In genomic region chr6:92701425-92702096, GRCh38 we compare ENCODE assay signal across 22 cellular contexts.
"Had no signal": no experiment of that assay in that cellular context is flagged by ENCODE, and none has a peak within 500 bp of the region (broad histone marks: within the 10 kb centered on the region; RNA-seq: fewer than 3 reads in every experiment).

No MANE protein-coding gene starts in this region.

- H3K27ac Mint-ChIP-seq: activated B cell treated with CpG ODN at 0.5 μM for 24 hours; activated CD4-positive, alpha-beta T cell treated with anti-CD3 and anti-CD28 coated beads for 36 hours; activated naive CD8-positive, alpha-beta T cell; activated T-cell treated with anti-CD3 and anti-CD28 coated beads, Interleukin-2, amount 50 U/mL, for 24 hours; activated T-helper 17 cell treated with anti-CD3 and anti-CD28 coated beads, Interleukin-2, amount 50 U/mL, for 72 hours; naive thymus-derived CD8-positive, alpha-beta T cell; progenitor cell of endocrine pancreas; T-helper 1 cell treated with Interleukin-12 subunit alpha and Interleukin-12 subunit beta and Interleukin-4 antibody, amounts not matched to agents 30 μg/mL and 1 μg/mL, for 36 hours had no signal

- H3K9me3 ChIP-seq: gastroesophageal sphincter, heart right ventricle, transverse colon, vagina had no signal

- H3K36me3 Mint-ChIP-seq: activated naive CD8-positive, alpha-beta T cell; naive thymus-derived CD8-positive, alpha-beta T cell had no signal

- H3K27me3 Mint-ChIP-seq: activated B cell treated with CpG ODN at 0.5 μM for 24 hours; activated CD4-positive, alpha-beta T cell treated with anti-CD3 and anti-CD28 coated beads for 36 hours; activated naive CD8-positive, alpha-beta T cell; activated T-cell treated with anti-CD3 and anti-CD28 coated beads, Interleukin-2, amount 50 U/mL, for 24 hours; activated T-helper 17 cell treated with anti-CD3 and anti-CD28 coated beads, Interleukin-2, amount 50 U/mL, for 72 hours; naive thymus-derived CD8-positive, alpha-beta T cell; progenitor cell of endocrine pancreas had no signal

- H3K27me3 ChIP-seq: gastroesophageal sphincter, heart right ventricle, transverse colon, vagina had no signal

- FAIRE-seq: keratinocyte had no signal

- H3K27ac ChIP-seq: epithelial cell of prostate, gastroesophageal sphincter, heart right ventricle, transverse colon, vagina had no signal

- H3K4me3 Mint-ChIP-seq: activated B cell treated with CpG ODN at 0.5 μM for 24 hours; activated CD4-positive, alpha-beta T cell treated with anti-CD3 and anti-CD28 coated beads for 36 hours; activated naive CD8-positive, alpha-beta T cell; activated T-cell treated with anti-CD3 and anti-CD28 coated beads, Interleukin-2, amount 50 U/mL, for 24 hours; activated T-helper 17 cell treated with anti-CD3 and anti-CD28 coated beads, Interleukin-2, amount 50 U/mL, for 72 hours; naive thymus-derived CD8-positive, alpha-beta T cell; T-helper 1 cell treated with Interleukin-12 subunit alpha and Interleukin-12 subunit beta and Interleukin-4 antibody, amounts not matched to agents 30 μg/mL and 1 μg/mL, for 36 hours had no signal

- H3K4me3 ChIP-seq: gastroesophageal sphincter, heart right ventricle, transverse colon, vagina had no signal

- H3K4me1 Mint-ChIP-seq: activated B cell treated with CpG ODN at 0.5 μM for 24 hours; activated CD4-positive, alpha-beta T cell treated with anti-CD3 and anti-CD28 coated beads for 36 hours; activated T-helper 17 cell treated with anti-CD3 and anti-CD28 coated beads, Interleukin-2, amount 50 U/mL, for 72 hours; naive thymus-derived CD8-positive, alpha-beta T cell had no signal

- H3K4me1 ChIP-seq: gastroesophageal sphincter, heart right ventricle, transverse colon, vagina had no signal

- DNase-seq: activated B cell treated with CpG ODN at 0.5 μM for 24 hours; activated CD4-positive, alpha-beta T cell treated with anti-CD3 and anti-CD28 coated beads for 36 hours; activated CD4-positive, alpha-beta T cell treated with anti-CD3 and anti-CD28 coated beads, Interleukin-2, amount 50 U/mL, for 4 hours; activated CD8-positive, alpha-beta memory T cell treated with anti-CD3 and anti-CD28 coated beads for 24 hours; activated CD8-positive, alpha-beta memory T cell treated with anti-CD3 and anti-CD28 coated beads, Interleukin-2, amount 50 U/mL, for 4 hours; activated naive CD4-positive, alpha-beta T cell; activated T-cell treated with anti-CD3 and anti-CD28 coated beads, Interleukin-2, amount 50 U/mL, for 24 hours; amniotic stem cell; cortex of kidney; heart right ventricle; naive thymus-derived CD8-positive, alpha-beta T cell; stimulated activated CD4-positive, alpha-beta T cell treated with anti-CD3 and anti-CD28 coated beads, Interleukin-4, amount 100 ng/mL, for 24 hours; T1000; transverse colon had no signal

- H3K36me3 ChIP-seq: gastroesophageal sphincter, heart right ventricle, transverse colon, vagina had no signal

- H3K9me3 Mint-ChIP-seq: T-helper 1 cell treated with Interleukin-12 subunit alpha and Interleukin-12 subunit beta and Interleukin-4 antibody, amounts not matched to agents 30 μg/mL and 1 μg/mL, for 36 hours had no signal

- ATAC-seq: activated CD4-positive, alpha-beta T cell treated with anti-CD3 and anti-CD28 coated beads for 36 hours; activated T-helper 17 cell treated with anti-CD3 and anti-CD28 coated beads, Interleukin-2, amount 50 U/mL, for 72 hours; gastroesophageal sphincter; naive thymus-derived CD8-positive, alpha-beta T cell had no signal
